In genomic region chr5:149599375-149599774, GRCh38 we compare ENCODE assay signal across 21 cellular contexts. TPM values are rescaled to one million over a fixed set of nuclear protein-coding genes. Genes with fewer than 3 reads are reported as not detected.
A peak's percentile ranks its signal among the peaks of the same experiment; 100 is the strongest.
DNase-seq lines count a peak whose midpoint lies in the region; ATAC-seq and TF ChIP-seq lines count a peak whose summit lies in the region.
"Had no signal": no experiment of that assay in that cellular context is flagged by ENCODE, and none has a peak within 500 bp of the region (broad histone marks: within the 10 kb centered on the region; RNA-seq: fewer than 3 reads in every experiment).

No MANE protein-coding gene starts in this region.

- no peaks in the 10 kb centered on the region for H3K9me2 ChIP-seq in DOHH2 (replicated peaks; ENCODE audit: control insufficient read depth, low read length)

- in situ Hi-C loops in gastrocnemius medialis (cut with MboI; ENCODE audit: low sequenced_read_pairs in 4 of 4): loop anchor here in 1 of 4 donors (25.0 kb wide), 1 partner anchor 437 kb away; no protein-coding TSS in a partner anchor
- in situ Hi-C loops in KBM-7 (cut with MboI; ENCODE audit: low pct_unique_long_range_greater_than_20kb, low sequenced_read_pairs): no loop called here

- peak overlapping the region; percentile 86 for H3K27ac ChIP-seq in DOHH2 (ENCODE audit: low read depth, low read length)
- H3K27ac ChIP-seq in HEK293 (ENCODE audit: extremely low read depth, low read depth, low read length): no peak overlapping the region
- peak overlapping the region in 3 of 4 donors; percentile 16 to 57 (median 36) for H3K27ac ChIP-seq in gastrocnemius medialis
- H3K27ac ChIP-seq: BLaER1 had no signal

- ATAC-seq in gastrocnemius medialis: peak; percentile 60 to 80
- ATAC-seq in activated CD4-positive, CD25-positive, alpha-beta regulatory T cell treated with anti-CD3 and anti-CD28 coated beads, Interleukin-2, amount 50 U/mL, for 24 hours: no peak

- H3K4me2 ChIP-seq in DOHH2 (ENCODE audit: low read length): no peak overlapping the region
- H3K4me2 ChIP-seq: A549, BLaER1 had no signal

- no peaks in the 10 kb centered on the region for H3K9me3 ChIP-seq in DOHH2 (ENCODE audit: control insufficient read depth, insufficient read depth, low read length)
- H3K9me3 ChIP-seq in HEK293 (ENCODE audit: control insufficient read depth, insufficient read depth, low read depth, low read length): no peaks in the 10 kb centered on the region
- H3K9me3 ChIP-seq in gastrocnemius medialis: no peaks in the 10 kb centered on the region
- H3K9me3 ChIP-seq: A549, BE2C, BLaER1 had no signal

- no peak for TF ChIP-seq POLR2A in gastrocnemius medialis (IDR thresholded peaks at IDR 0.05)

- no peaks in the 10 kb centered on the region for H4K20me1 ChIP-seq in DOHH2 (ENCODE audit: control insufficient read depth, insufficient read depth, low read depth, low read length)
- H4K20me1 ChIP-seq: BLaER1 had no signal

- intact Hi-C loops in gastrocnemius medialis (cut with DNase I; ENCODE audit: low total_unique reads): no loop called here

- POLR2A ChIA-PET in HEK293 (lab: Yijun Ruan, JAX): no interaction called here

- H3K36me3 ChIP-seq in DOHH2 (ENCODE audit: control insufficient read depth, low read length): peaks cover 31% of the 10 kb centered on the region
- peaks cover 3% of the 10 kb centered on the region in 2 experiments; a peak in 2 of 3 replicates for H3K36me3 ChIP-seq in HEK293 (ENCODE audit: control insufficient read depth in 2 of 2, insufficient read depth in 1 of 2, low read length in 2 of 2)
- peaks cover 0 to 11% of the 10 kb centered on the region in 2 donors for H3K36me3 ChIP-seq in gastrocnemius medialis
- H3K36me3 ChIP-seq: BE2C, BLaER1 had no signal

- H3F3A ChIP-seq in DOHH2 (ENCODE audit: control insufficient read depth, insufficient read depth): peaks cover 43% of the 10 kb centered on the region

- H3K4me3 ChIP-seq in DOHH2 (ENCODE audit: low read length) (no peak overlapping the region), HEK293 (ENCODE audit: low read depth, low read length) (no peak overlapping the region), gastrocnemius medialis (no peak overlapping the region)
- H3K4me3 ChIP-seq: A549, BLaER1 had no signal

- H3K79me2 ChIP-seq in DOHH2 (ENCODE audit: control insufficient read depth, low read length): peaks cover 9% of the 10 kb centered on the region

- H3K27me3 ChIP-seq in DOHH2 (ENCODE audit: control insufficient read depth, low read length) (no peaks in the 10 kb centered on the region), gastrocnemius medialis (no peaks in the 10 kb centered on the region)
- H3K27me3 ChIP-seq: BE2C, BLaER1 had no signal

- DNase-seq in cerebellar cortex (ENCODE audit: low spot score) (peak; percentile 70), gastrocnemius medialis (peak in 1 of 2 donors; percentile 54), NCI-H1436 (lab: John Stamatoyannopoulos, UW) (no peak), pons (ENCODE audit: low spot score) (no peak), KBM-7 (no peak)
- DNase-seq: BE2C; CD4-positive, alpha-beta memory T cell; CD4-positive, CD25-positive, alpha-beta regulatory T cell; CD8-positive, alpha-beta memory T cell; COR-L47; DMS 273 treated with DMSO at 0.1 percent for 48 hours; DMS153; DMS53; DMS79 treated with DMSO at 0.1 percent for 48 hours; EL; GF-D8 had no signal

- CTCF ChIA-PET in HEK293 (lab: Yijun Ruan, JAX): interaction anchor here (1.3 kb wide), 1 partner anchor 19 kb away, joined by 4 read pairs; no protein-coding TSS in a partner anchor

- TF ChIP-seq CTCF in DOHH2 (IDR thresholded peaks at IDR 0.05; ENCODE audit: low read depth, low read length, poor library complexity, severe bottlenecking) (no peak), HEK293 (tag by site-specific recombination; IDR thresholded peaks at IDR 0.05) (no peak), gastrocnemius medialis (IDR thresholded peaks at IDR 0.05 in 4 of 5, conservative IDR thresholded peaks at IDR 0.05 in 1 of 5) (no peak)

- H3K4me1 ChIP-seq in DOHH2 (ENCODE audit: control insufficient read depth, low read length) (peaks cover 98% of the 10 kb centered on the region), HEK293 (ENCODE audit: control insufficient read depth, insufficient read depth, low read length) (no peaks in the 10 kb centered on the region), gastrocnemius medialis (peaks cover 0 to 42% of the 10 kb centered on the region in 2 donors)
- H3K4me1 ChIP-seq: BE2C had no signal

TF ChIP-seq in HEK293, 187 proteins besides CTCF, POLR2A, EP300 and RAD21:
- no peak for TF ChIP-seq ZNF140 (tag by site-specific recombination; IDR thresholded peaks at IDR 0.05)
- TF ChIP-seq ZNF426 (tag by site-specific recombination; IDR thresholded peaks at IDR 0.05): peak; percentile 19
- 0 out of 2 replicates have a peak, but pooled peaks have one; percentile 31 for TF ChIP-seq ZNF394 (tag by site-specific recombination; IDR thresholded peaks at IDR 0.05; ENCODE audit: borderline replicate concordance)

RNA-seq across cellular contexts. Expression of gene ARHGEF37, which starts 18.1 kb away (rescaled TPM):
- total RNA-seq in gastrocnemius medialis: 10 to 100 TPM in 3 of 4 donors, 1 to 10 TPM in 1; 9.5 to 28.6 (median 21.0) TPM

RNA-seq across cellular contexts. Expression of gene CSNK1A1, which starts 48.1 kb away (rescaled TPM):
- total RNA-seq in gastrocnemius medialis: 100 to 1,000 TPM; 157 to 252 (median 215) TPM

Comparison
In these comparisons a context has a peak if more than half of its experiments do, and no peak if none do; other contexts are left out.
1. ATAC-seq: peak in gastrocnemius medialis (2 of 2); none in activated CD4-positive, CD25-positive, alpha-beta regulatory T cell treated with anti-CD3 and anti-CD28 coated beads, Interleukin-2, amount 50 U/mL, for 24 hours (0 of 2).